In genomic region chr12:55726911-55727310, GRCh38 we compare ENCODE assay signal across 10 cellular contexts. TPM values are rescaled to one million over a fixed set of nuclear protein-coding genes. Genes with fewer than 3 reads are reported as not detected.
A peak's percentile ranks its signal among the peaks of the same experiment; 100 is the strongest.
DNase-seq lines count a peak whose midpoint lies in the region; ATAC-seq and TF ChIP-seq lines count a peak whose summit lies in the region.
"Had no signal": no experiment of that assay in that cellular context is flagged by ENCODE, and none has a peak within 500 bp of the region (broad histone marks: within the 10 kb centered on the region; RNA-seq: fewer than 3 reads in every experiment).

No MANE protein-coding gene starts in this region.

- H3K4me1 Mint-ChIP-seq in Caco-2 (ENCODE audit: low read depth, unreplicated experiment) (peaks cover 22% of the 10 kb centered on the region), activated B cell treated with CpG ODN at 0.5 μM for 24 hours (peaks cover 37% of the 10 kb centered on the region)

- in situ Hi-C loops in G401 (cut with HindIII; ENCODE audit: low sequenced_read_pairs), result no loop called here

- H3K4me1 ChIP-seq in Caco-2, result peaks cover 23% of the 10 kb centered on the region
- H3K4me1 ChIP-seq in psoas muscle, result peaks cover 70% of the 10 kb centered on the region

- peak overlapping the region; percentile 90 for H3K4me3 ChIP-seq in Caco-2 (ENCODE audit: low read depth, low read length)
- H3K4me3 ChIP-seq in fibroblast of villous mesenchyme (ENCODE audit: low read depth, low read length), result peak overlapping the region; percentile 88
- H3K4me3 ChIP-seq in psoas muscle, result peak overlapping the region; percentile 98

- no TSS peak for BruUV-seq in Caco-2 (replicated peaks; lab: Mats Ljungman, UMichigan)

- H3K36me3 ChIP-seq in Caco-2 (ENCODE audit: control insufficient read depth, insufficient read depth, low read length) (peaks cover 4% of the 10 kb centered on the region), psoas muscle (ENCODE audit: insufficient read depth in 1 of 2, low read depth in 1 of 2) (peaks cover 7 to 51% of the 10 kb centered on the region in 2 donors)

- intact Hi-C loops in Caco-2 (cut with micrococcal nuclease; ENCODE audit: unreplicated experiment), result no loop called here
- intact Hi-C loops in activated B cell treated with CpG ODN at 0.5 μM for 24 hours (cut with micrococcal nuclease), result no loop called here
- intact Hi-C loops in psoas muscle (cut with DNase I), result no loop called here

- peak overlapping the region; percentile 90 for H3K4me3 Mint-ChIP-seq in Caco-2 (ENCODE audit: unreplicated experiment)
- peak overlapping the region; percentile 89 for H3K4me3 Mint-ChIP-seq in activated B cell treated with CpG ODN at 0.5 μM for 24 hours

- H3K27ac ChIP-seq in psoas muscle, result peak overlapping the region; percentile 94

- H3K36me3 Mint-ChIP-seq in Caco-2 (ENCODE audit: insufficient read depth, unreplicated experiment), result peaks cover 59% of the 10 kb centered on the region
- H3K36me3 Mint-ChIP-seq in activated B cell treated with CpG ODN at 0.5 μM for 24 hours (ENCODE audit: low read depth), result peaks cover 28% of the 10 kb centered on the region

- H3K9me3 Mint-ChIP-seq in Caco-2 (ENCODE audit: unreplicated experiment) (no peaks in the 10 kb centered on the region), activated B cell treated with CpG ODN at 0.5 μM for 24 hours (no peaks in the 10 kb centered on the region)

- TF ChIP-seq CTCF in Caco-2 (IDR thresholded peaks at IDR 0.05; ENCODE audit: insufficient read depth in 1 of 2, low read depth in 1 of 2, low read length in 1 of 2, severe bottlenecking in 1 of 2, unreplicated experiment in 1 of 2) (no peak), activated B cell treated with CpG ODN at 0.5 μM for 24 hours (IDR thresholded peaks at IDR 0.05) (no peak), fibroblast of villous mesenchyme (IDR thresholded peaks at IDR 0.05; ENCODE audit: insufficient read depth, low read depth, low read length) (no peak), psoas muscle (IDR thresholded peaks at IDR 0.05) (no peak)

- no peak overlapping the region for H3K27ac Mint-ChIP-seq in Caco-2 (ENCODE audit: unreplicated experiment)
- peak overlapping the region; percentile 67 for H3K27ac Mint-ChIP-seq in activated B cell treated with CpG ODN at 0.5 μM for 24 hours

- H3K9me3 ChIP-seq in Caco-2 (no peaks in the 10 kb centered on the region), psoas muscle (no peaks in the 10 kb centered on the region)

- H3K27me3 ChIP-seq in Caco-2 (replicated peaks; ENCODE audit: control insufficient read depth, insufficient read depth, low read length), result no peaks in the 10 kb centered on the region
- H3K27me3 ChIP-seq in psoas muscle (ENCODE audit: insufficient read depth in 3 of 3, low read length in 2 of 3), result no peaks in the 10 kb centered on the region

- DNase-seq in Caco-2 (no peak), activated B cell treated with CpG ODN at 0.5 μM for 24 hours (no peak), fibroblast of villous mesenchyme (ENCODE audit: low read depth) (no peak), psoas muscle (peak; percentile 29 to 59), putamen (ENCODE audit: low spot score) (no peak), G401 (ENCODE audit: low spot score) (no peak)
- DNase-seq: activated effector memory CD4-positive, alpha-beta T cell treated with Interleukin-2 at 50 U/mL for 16 hours; NCI-H1048 had no signal

- 38 to 52% (median 38%) methylated on average over 10 of the region's 10 CpGs for WGBS in psoas muscle, 3 donors

- ATAC-seq in activated B cell treated with CpG ODN at 0.5 μM for 24 hours (ENCODE audit: low read depth), result no peak
- ATAC-seq in psoas muscle, result no peak
- ATAC-seq in GM21723 (IDR thresholded peaks at IDR 0.05; ENCODE audit: unreplicated experiment), result no peak
- no peak for ATAC-seq in HG02852 (IDR thresholded peaks at IDR 0.05; ENCODE audit: unreplicated experiment)

- CTCF ChIA-PET in Caco-2 (lab: Charles Lee), result interaction anchor here (3.6 kb wide), 1 partner anchor 12 kb away, joined by 32 read pairs; no protein-coding TSS in a partner anchor
- CTCF ChIA-PET in activated B cell treated with CpG ODN at 0.5 μM for 24 hours (lab: Charles Lee), result interaction anchor here (1.6 kb wide), 1 partner anchor 11 kb away, joined by 4 read pairs; no protein-coding TSS in a partner anchor

- POLR2A ChIA-PET in Caco-2 (lab: Charles Lee) (no interaction called here), activated B cell treated with CpG ODN at 0.5 μM for 24 hours (lab: Charles Lee) (interaction anchor here (1.2 kb wide), 1 partner anchor 11 kb away, joined by 5 read pairs; the partner anchor contains the start of gene BLOC1S1)

- H3K27me3 Mint-ChIP-seq in Caco-2 (ENCODE audit: insufficient read depth, unreplicated experiment), result no peaks in the 10 kb centered on the region
- no peaks in the 10 kb centered on the region for H3K27me3 Mint-ChIP-seq in activated B cell treated with CpG ODN at 0.5 μM for 24 hours

RNA-seq across cellular contexts. Expression of gene CD63, which starts 1.9 kb away (rescaled TPM):
- total RNA-seq in Caco-2 (2022) (947 and 983 TPM in 2 replicates), activated B cell treated with CpG ODN at 0.5 μM for 24 hours (104 and 111 TPM in 2 replicates), fibroblast of villous mesenchyme (2,280 and 2,284 TPM in 2 replicates), psoas muscle (1,000 to 10,000 TPM in 2 of 4 donors, 100 to 1,000 TPM in 2; 592 to 1,401 (median 983) TPM)
- polyA plus RNA-seq in psoas muscle, result 1,000 to 10,000 TPM; 1,147 to 2,407 (median 1,257) TPM
- 897 and 1,131 TPM in 2 replicates for total RNA-seq in G401 (2014; rRNA removed; shearing (Covaris generic))

RNA-seq across cellular contexts. Expression of gene RDH5, which starts 6.7 kb away (rescaled TPM):
- total RNA-seq in Caco-2 (2022) (6.0 and 9.7 TPM in 2 replicates), activated B cell treated with CpG ODN at 0.5 μM for 24 hours (10.3 and 16.5 TPM in 2 replicates), fibroblast of villous mesenchyme (3.9 and 6.0 TPM in 2 replicates), psoas muscle (10 to 100 TPM; 11.4 to 25.4 (median 16.0) TPM)
- polyA plus RNA-seq in psoas muscle, result 10 to 100 TPM in 2 of 3 donors, 1 to 10 TPM in 1; 7.0 to 14.0 (median 11.9) TPM
- 2.5 and 4.3 TPM in 2 replicates for total RNA-seq in G401 (2014; rRNA removed; shearing (Covaris generic))

RNA-seq across cellular contexts. Expression of gene BLOC1S1, which starts 11.1 kb away (rescaled TPM):
- 59.4 and 73.7 TPM in 2 replicates for total RNA-seq in Caco-2 (2022)
- 91.0 and 104 TPM in 2 replicates for total RNA-seq in activated B cell treated with CpG ODN at 0.5 μM for 24 hours
- total RNA-seq in fibroblast of villous mesenchyme, result 36.3 and 54.4 TPM in 2 replicates
- total RNA-seq in psoas muscle, result 100 to 1,000 TPM; 127 to 193 (median 165) TPM
- 100 to 1,000 TPM; 185 to 260 (median 228) TPM for polyA plus RNA-seq in psoas muscle
- total RNA-seq in G401 (2014; rRNA removed; shearing (Covaris generic)), result 60.2 and 73.7 TPM in 2 replicates

RNA-seq across cellular contexts. Expression of gene GDF11, which starts 16.0 kb away (rescaled TPM):
- total RNA-seq in Caco-2 (2022) (11.0 and 13.3 TPM in 2 replicates), activated B cell treated with CpG ODN at 0.5 μM for 24 hours (5.2 and 6.4 TPM in 2 replicates), fibroblast of villous mesenchyme (3.9 and 6.5 TPM in 2 replicates), psoas muscle (1 to 10 TPM in 3 of 4 donors, under 1 TPM in 1; 0.88 to 4.8 (median 1.4) TPM)
- 1 to 10 TPM in 2 of 3 donors, under 1 TPM in 1; 0.34 to 3.7 (median 2.3) TPM for polyA plus RNA-seq in psoas muscle
- 16.2 and 29.2 TPM in 2 replicates for total RNA-seq in G401 (2014; rRNA removed; shearing (Covaris generic))

RNA-seq across cellular contexts. Expression of gene ITGA7, which starts 19.2 kb away (rescaled TPM):
- 46.1 and 47.0 TPM in 2 replicates for total RNA-seq in Caco-2 (2022)
- 1.4 and 2.1 TPM in 2 replicates for total RNA-seq in activated B cell treated with CpG ODN at 0.5 μM for 24 hours
- 1.3 TPM in 2 replicates for total RNA-seq in fibroblast of villous mesenchyme
- 100 to 1,000 TPM; 297 to 433 (median 350) TPM for total RNA-seq in psoas muscle
- 100 to 1,000 TPM in 2 of 3 donors, 10 to 100 TPM in 1; 51.8 to 254 (median 152) TPM for polyA plus RNA-seq in psoas muscle
- total RNA-seq in G401 (2014; rRNA removed; shearing (Covaris generic)), result 0.58 and 3.0 TPM in 2 replicates

Comparison
In these comparisons a context has a peak if more than half of its experiments do, and no peak if none do; other contexts are left out.
1. DNase-seq: peak in psoas muscle (2 of 2); none in Caco-2 (0 of 2), activated B cell treated with CpG ODN at 0.5 μM for 24 hours (single experiment), fibroblast of villous mesenchyme (single experiment), putamen (single experiment) and G401 (single experiment).
2. Peak in every context shown above with its lines, with median percentiles within 50 percentile points of each other: H3K4me3 ChIP-seq.